24 cellular contexts compared by ENCODE assay signal in genomic region chr16:79401782-79402181, GRCh38.
"Had no signal": no experiment of that assay in that cellular context is flagged by ENCODE, and none has a peak within 500 bp of the region (broad histone marks: within the 10 kb centered on the region; RNA-seq: fewer than 3 reads in every experiment).

No MANE protein-coding gene starts in this region.

- H3K4me1 ChIP-seq: esophagus muscularis mucosa, foreskin keratinocyte, gastroesophageal sphincter, heart left ventricle, left lung, pancreas, prostate gland, right atrium auricular region, tibial nerve, upper lobe of right lung, uterus had no signal

- DNase-seq: dorsolateral prefrontal cortex; effector CD8-positive, alpha-beta T cell; foreskin keratinocyte; heart left ventricle; hippocampal formation; left cardiac atrium; midbrain; natural killer cell; stimulated activated CD4-positive, alpha-beta T cell treated with anti-CD3 and anti-CD28 coated beads, Interleukin-2, amount 100 ng/mL, for 24 hours; stimulated activated CD4-positive, alpha-beta T cell treated with anti-CD3 and anti-CD28 coated beads, Interleukin-4, amount 100 ng/mL, for 24 hours; stimulated activated naive CD8-positive, alpha-beta T cell treated with anti-CD3 and anti-CD28 coated beads, Interleukin-15, Interleukin-2, amounts not matched to agents 100 U/mL and 50 U/mL, for 24 hours; upper lobe of right lung; uterus had no signal

- H3K27me3 ChIP-seq: foreskin keratinocyte, heart left ventricle, left lung, neutrophil, pancreas, right atrium auricular region, tibial nerve, upper lobe of right lung, uterus had no signal

- ATAC-seq: gastroesophageal sphincter; left cardiac atrium; natural killer cell; stimulated activated memory B cell treated with anti-CD40 and anti-IgM and Interleukin-4, amounts not matched to agents 10 μg/mL and 1 μg/mL and 100 μg/mL, for 72 hours; stimulated activated naive CD8-positive, alpha-beta T cell treated with anti-CD3 and anti-CD28 coated beads, Interleukin-15, Interleukin-2, amounts not matched to agents 100 U/mL and 50 U/mL, for 24 hours had no signal

- H3K4me3 Mint-ChIP-seq: endodermal cell; natural killer cell; stimulated activated memory B cell treated with anti-CD40 and anti-IgM and Interleukin-4, amounts not matched to agents 10 μg/mL and 1 μg/mL and 100 μg/mL, for 72 hours had no signal

- H3K27ac Mint-ChIP-seq: endodermal cell; natural killer cell; stimulated activated memory B cell treated with anti-CD40 and anti-IgM and Interleukin-4, amounts not matched to agents 10 μg/mL and 1 μg/mL and 100 μg/mL, for 72 hours had no signal

- H3K36me3 ChIP-seq: esophagus muscularis mucosa, gastroesophageal sphincter, heart left ventricle, left lung, neutrophil, pancreas, prostate gland, right atrium auricular region, thoracic aorta, tibial nerve, upper lobe of right lung, uterus had no signal

- H3K4me3 ChIP-seq: dorsolateral prefrontal cortex, esophagus muscularis mucosa, gastroesophageal sphincter, heart left ventricle, left lung, pancreas, prostate gland, right atrium auricular region, thoracic aorta, tibial nerve, upper lobe of right lung, uterus had no signal

- H3K27ac ChIP-seq: dorsolateral prefrontal cortex, esophagus muscularis mucosa, foreskin keratinocyte, gastroesophageal sphincter, heart left ventricle, left lung, neutrophil, pancreas, prostate gland, right atrium auricular region, thoracic aorta, upper lobe of right lung, uterus had no signal

- H3K36me3 Mint-ChIP-seq: natural killer cell; stimulated activated memory B cell treated with anti-CD40 and anti-IgM and Interleukin-4, amounts not matched to agents 10 μg/mL and 1 μg/mL and 100 μg/mL, for 72 hours had no signal

- H3K4me1 Mint-ChIP-seq: endodermal cell; stimulated activated memory B cell treated with anti-CD40 and anti-IgM and Interleukin-4, amounts not matched to agents 10 μg/mL and 1 μg/mL and 100 μg/mL, for 72 hours had no signal

- H3K9me3 Mint-ChIP-seq: natural killer cell had no signal

- H3K9me3 ChIP-seq: neutrophil, pancreas, prostate gland, upper lobe of right lung, uterus had no signal
